26 cellular contexts compared by ENCODE assay signal in genomic region chr10:95540514-95541052, GRCh38. TPM values are rescaled to one million over a fixed set of nuclear protein-coding genes. Genes with fewer than 3 reads are reported as not detected.
DNase-seq lines count a peak whose midpoint lies in the region; ATAC-seq and TF ChIP-seq lines count a peak whose summit lies in the region.
"Had no signal": no experiment of that assay in that cellular context is flagged by ENCODE, and none has a peak within 500 bp of the region (broad histone marks: within the 10 kb centered on the region; RNA-seq: fewer than 3 reads in every experiment).

No MANE protein-coding gene starts in this region.

- TF ChIP-seq EP300 in sigmoid colon (IDR thresholded peaks at IDR 0.05), result no peak

- DNase-seq in right cardiac atrium (no peak), left ventricle myocardium superior (no peak), hepatocyte (ENCODE audit: low spot score) (no peak), sigmoid colon (no peak), NCI-H187 (lab: John Stamatoyannopoulos, UW) (no peak)
- DNase-seq: activated CD4-positive, alpha-beta T cell treated with anti-CD3 and anti-CD28 coated beads, Interleukin-2, amount 10 ng/mL, durations not matched to agents 24 days and 14 days; activated gamma-delta T cell treated with Interleukin-2 at 50 U/mL for 16 hours; activated naive CD8-positive, alpha-beta T cell treated with anti-CD3 and anti-CD28 coated beads, Interleukin-2, amount 50 U/mL, for 24 hours; activated T-cell treated with anti-CD3 and anti-CD28 coated beads, Interleukin-2, amount 50 U/mL, for 1 hour; cerebellar nuclear complex; H7; head of caudate nucleus; mesenchymal stem cell; naive thymus-derived CD8-positive, alpha-beta T cell; NCI-H1092 treated with DMSO at 0.1 percent for 48 hours; NCI-H1930; occipital lobe; PC-9; spleen; stimulated activated CD4-positive, alpha-beta T cell treated with anti-CD3 and anti-CD28 coated beads, Interleukin-2, amount 100 ng/mL, for 48 hours; SW 1271; T-helper 9 cell had no signal

- whole genome bisulfite sequencing in right cardiac atrium, result 86% methylated on average over 2 of the region's 2 CpGs
- 75% methylated on average over 2 of the region's 2 CpGs for WGBS in hepatocyte (ENCODE audit: low lambda C conversion rate, missing lambda C conversion rate)
- WGBS in sigmoid colon, 2 donors, result 91 to 92% methylated on average over 2 of the region's 2 CpGs

- peak overlapping the region; percentile 86 for H3K27ac ChIP-seq in right cardiac atrium (ENCODE audit: low read length)
- H3K27ac ChIP-seq in hepatocyte, result peak overlapping the region; percentile 63
- peak overlapping the region; percentile 93 to 98 (median 96) for H3K27ac ChIP-seq in sigmoid colon
- H3K27ac ChIP-seq: PC-9, spleen, VCaP had no signal

- no peak for TF ChIP-seq POLR2A in sigmoid colon (IDR thresholded peaks at IDR 0.05)

- TF ChIP-seq CTCF in hepatocyte (IDR thresholded peaks at IDR 0.05; ENCODE audit: poor library complexity), result no peak
- TF ChIP-seq CTCF in sigmoid colon (IDR thresholded peaks at IDR 0.05), result no peak

- H3K9me3 ChIP-seq in right cardiac atrium (ENCODE audit: control insufficient read depth, low read length) (no peaks in the 10 kb centered on the region), hepatocyte (ENCODE audit: low read depth) (no peaks in the 10 kb centered on the region), sigmoid colon (no peaks in the 10 kb centered on the region)
- H3K9me3 ChIP-seq: spleen had no signal

- peak overlapping the region; percentile 52 for H3K4me2 ChIP-seq in hepatocyte
- H3K4me2 ChIP-seq: PC-9 had no signal

- intact Hi-C loops in right cardiac atrium (cut with DNase I) (no loop called here), left ventricle myocardium superior (cut with micrococcal nuclease) (no loop called here), sigmoid colon (cut with DNase I) (loop anchor here (2.0 kb wide), 1 partner anchor 16 kb away; no protein-coding TSS in a partner anchor)

- H3K36me3 ChIP-seq in hepatocyte (replicated peaks; ENCODE audit: insufficient read depth, low read depth) (no peaks in the 10 kb centered on the region), sigmoid colon (no peaks in the 10 kb centered on the region)
- H3K36me3 ChIP-seq: spleen had no signal

- H3K27me3 ChIP-seq in right cardiac atrium (ENCODE audit: control insufficient read depth, insufficient read depth) (no peaks in the 10 kb centered on the region), hepatocyte (no peaks in the 10 kb centered on the region), sigmoid colon (no peaks in the 10 kb centered on the region)
- H3K27me3 ChIP-seq: spleen had no signal

- ATAC-seq in right cardiac atrium, result no peak
- no peak for ATAC-seq in left ventricle myocardium superior
- ATAC-seq in GM21717 (IDR thresholded peaks at IDR 0.05; ENCODE audit: unreplicated experiment), result no peak
- no peak for ATAC-seq in GM18498 (IDR thresholded peaks at IDR 0.05; ENCODE audit: unreplicated experiment)
- no peak for ATAC-seq in GM21447 (IDR thresholded peaks at IDR 0.05; ENCODE audit: unreplicated experiment)
- ATAC-seq: activated naive CD8-positive, alpha-beta T cell treated with anti-CD3 and anti-CD28 coated beads, Interleukin-2, amount 50 U/mL, for 24 hours; naive thymus-derived CD8-positive, alpha-beta T cell had no signal

- H2AFZ ChIP-seq in hepatocyte, result no peak overlapping the region
- H2AFZ ChIP-seq: PC-9 had no signal

- H3K4me1 ChIP-seq in right cardiac atrium (ENCODE audit: control insufficient read depth, insufficient read depth, low read length), result peaks cover 41% of the 10 kb centered on the region
- H3K4me1 ChIP-seq in hepatocyte (ENCODE audit: insufficient read depth), result peaks cover 57% of the 10 kb centered on the region
- H3K4me1 ChIP-seq in sigmoid colon, result peaks cover 0 to 100% (median 96%) of the 10 kb centered on the region in 4 donors

- no peaks in the 10 kb centered on the region for H4K20me1 ChIP-seq in hepatocyte (ENCODE audit: insufficient read depth, poor library complexity, severe bottlenecking)

- peaks cover 81% of the 10 kb centered on the region for H3K79me2 ChIP-seq in hepatocyte

- H3K9me2 ChIP-seq in hepatocyte (replicated peaks; ENCODE audit: insufficient read depth), result no peaks in the 10 kb centered on the region

- no peak overlapping the region for H3K4me3 ChIP-seq in right cardiac atrium (ENCODE audit: low read length)
- H3K4me3 ChIP-seq in hepatocyte, result no peak overlapping the region
- peak overlapping the region in 1 of 4 donors; percentile 5 for H3K4me3 ChIP-seq in sigmoid colon
- H3K4me3 ChIP-seq: PC-9, spleen had no signal

RNA-seq across cellular contexts. Expression of gene SORBS1, which starts 20.6 kb away (rescaled TPM):
- 100 to 1,000 TPM; 347 to 511 (median 454) TPM for total RNA-seq in right cardiac atrium
- 225 TPM for polyA plus RNA-seq in right cardiac atrium
- total RNA-seq in left ventricle myocardium superior, result 703 TPM
- total RNA-seq in hepatocyte, result 33.1 and 40.2 TPM in 2 replicates
- 17.0 and 18.2 TPM in 2 replicates for polyA plus RNA-seq in hepatocyte
- total RNA-seq in sigmoid colon, result 1,000 to 10,000 TPM in 2 of 4 donors, 100 to 1,000 TPM in 2; 664 to 1,403 (median 979) TPM
- 10 to 100 TPM in 2 of 3 donors, 1 to 10 TPM in 1; 8.1 to 56.2 (median 19.2) TPM for polyA plus RNA-seq in sigmoid colon
